ENCODE assay signal across 19 cellular contexts in genomic region chr6:17476506-17476905, GRCh38.
"Had no signal": no experiment of that assay in that cellular context is flagged by ENCODE, and none has a peak within 500 bp of the region (broad histone marks: within the 10 kb centered on the region; RNA-seq: fewer than 3 reads in every experiment).

No MANE protein-coding gene starts in this region.

- H3K27me3 ChIP-seq: body of pancreas, heart left ventricle, transverse colon, vagina had no signal

- H3K9me3 Mint-ChIP-seq: activated CD4-positive, alpha-beta T cell treated with anti-CD3 and anti-CD28 coated beads, Interleukin-2, amount 10 ng/mL, durations not matched to agents 7 days and 5 days; activated naive CD4-positive, alpha-beta T cell treated with anti-CD3 and anti-CD28 coated beads for 36 hours; activated T-cell treated with anti-CD3 and anti-CD28 coated beads, Interleukin-2, amount 50 U/mL, for 4 hours; naive B cell had no signal

- H3K36me3 ChIP-seq: heart left ventricle, transverse colon, vagina had no signal

- H3K4me1 Mint-ChIP-seq: activated CD4-positive, alpha-beta T cell treated with anti-CD3 and anti-CD28 coated beads, Interleukin-2, amount 10 ng/mL, durations not matched to agents 7 days and 5 days; naive B cell had no signal

- H3K27ac ChIP-seq: body of pancreas, coronary artery, vagina had no signal

- H3K27ac Mint-ChIP-seq: activated CD4-positive, alpha-beta T cell treated with anti-CD3 and anti-CD28 coated beads, Interleukin-2, amount 10 ng/mL, durations not matched to agents 7 days and 5 days; activated CD8-positive, alpha-beta T cell treated with anti-CD3 and anti-CD28 coated beads, Interleukin-2, amount 10 ng/mL, durations not matched to agents 7 days and 5 days; activated naive CD4-positive, alpha-beta T cell treated with anti-CD3 and anti-CD28 coated beads for 36 hours; naive B cell had no signal

- H3K4me1 ChIP-seq: body of pancreas had no signal

- H3K9me3 ChIP-seq: body of pancreas, heart left ventricle, mucosa of descending colon, transverse colon, vagina had no signal

- H3K36me3 Mint-ChIP-seq: naive B cell had no signal

- ATAC-seq: activated CD4-positive, CD25-positive, alpha-beta regulatory T cell treated with anti-CD3 and anti-CD28 coated beads, Interleukin-2, amount 50 U/mL, for 24 hours; activated CD8-positive, alpha-beta T cell treated with anti-CD3 and anti-CD28 coated beads, Interleukin-2, amount 10 ng/mL, durations not matched to agents 7 days and 5 days; activated T-cell treated with anti-CD3 and anti-CD28 coated beads, Interleukin-2, amount 50 U/mL, for 4 hours; body of pancreas; heart left ventricle; left ventricle myocardium superior; mucosa of descending colon had no signal

- DNase-seq: activated CD4-positive, alpha-beta T cell treated with anti-CD3 and anti-CD28 coated beads, Interleukin-2, amount 10 ng/mL, durations not matched to agents 7 days and 5 days; activated CD8-positive, alpha-beta T cell treated with anti-CD3 and anti-CD28 coated beads, Interleukin-2, amount 10 ng/mL, durations not matched to agents 7 days and 5 days; activated naive CD4-positive, alpha-beta T cell treated with anti-CD3 and anti-CD28 coated beads for 36 hours; activated T-cell treated with anti-CD3 and anti-CD28 coated beads, Interleukin-2, amount 50 U/mL, for 4 hours; body of pancreas; erythroblast; heart left ventricle; kidney; left ventricle myocardium superior; mucosa of descending colon; naive B cell; stimulated activated CD4-positive, alpha-beta T cell treated with anti-CD3 and anti-CD28 coated beads, Interleukin-2, amount 100 ng/mL, for 24 hours; stimulated activated naive CD4-positive, alpha-beta T cell treated with Interleukin-2 at 50 U/mL for 16 hours; substantia nigra; T1000; transverse colon had no signal

- H3K4me3 Mint-ChIP-seq: activated CD4-positive, alpha-beta T cell treated with anti-CD3 and anti-CD28 coated beads, Interleukin-2, amount 10 ng/mL, durations not matched to agents 7 days and 5 days; activated CD8-positive, alpha-beta T cell treated with anti-CD3 and anti-CD28 coated beads, Interleukin-2, amount 10 ng/mL, durations not matched to agents 7 days and 5 days; activated naive CD4-positive, alpha-beta T cell treated with anti-CD3 and anti-CD28 coated beads for 36 hours; activated T-cell treated with anti-CD3 and anti-CD28 coated beads, Interleukin-2, amount 50 U/mL, for 4 hours; naive B cell had no signal

- H3K4me3 ChIP-seq: body of pancreas, coronary artery, heart left ventricle, mucosa of descending colon, transverse colon, vagina had no signal
